In the genomic region with DNA sequence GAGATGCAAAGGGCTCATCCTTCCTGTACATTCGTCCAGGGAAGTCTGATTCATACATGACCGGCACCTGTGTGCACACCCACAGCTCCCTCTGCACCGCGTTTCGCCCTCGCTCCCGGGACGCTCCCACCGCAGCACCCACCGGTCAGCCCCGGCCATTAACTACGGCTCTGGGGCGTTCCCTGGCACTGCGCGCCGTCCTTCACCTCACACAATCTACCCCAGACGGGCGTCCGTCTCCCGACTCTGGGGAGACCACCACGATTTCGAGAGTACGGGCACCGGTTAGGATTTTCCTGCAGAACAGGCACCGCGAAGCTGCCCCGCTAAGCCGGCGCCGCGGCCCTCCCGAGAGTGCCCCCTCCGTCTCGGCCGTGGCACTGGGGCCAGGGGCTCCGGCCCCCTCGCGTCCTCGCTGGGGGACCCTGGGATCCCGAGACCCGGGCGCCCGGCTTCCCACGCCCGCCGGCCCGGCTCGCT, we compare ENCODE assay signal across 8 cellular contexts. TPM values are rescaled to one million over a fixed set of nuclear protein-coding genes. Genes with fewer than 3 reads are reported as not detected.
A peak's percentile ranks its signal among the peaks of the same experiment; 100 is the strongest.
DNase-seq lines count a peak whose midpoint lies in the region; ATAC-seq and TF ChIP-seq lines count a peak whose summit lies in the region.

No MANE protein-coding gene starts in this region.

- no peak for DNase-seq in H7
- peak; percentile 49 for DNase-seq in LHCN-M2 (ENCODE audit: low read depth)
- peak; percentile 62 for DNase-seq in activated CD4-positive, alpha-beta T cell treated with anti-CD3 and anti-CD28 coated beads for 36 hours
- DNase-seq in effector memory CD8-positive, alpha-beta T cell, result peak in 2 of 3 experiments; percentile 1 to 6
- no peak for DNase-seq in memory B cell (ENCODE audit: low spot score in 2 of 2)
- peak; percentile 2 for DNase-seq in stimulated activated CD8-positive, alpha-beta memory T cell treated with anti-CD3 and anti-CD28 coated beads, Interleukin-15, amount 100 ng/mL, for 1 hour (ENCODE audit: low read depth)
- DNase-seq in NCI-H446 treated with DMSO at 0.1 percent for 48 hours (lab: John Stamatoyannopoulos, UW), result no peak

- peaks cover 20% of the 10 kb centered on the region for H3K4me1 Mint-ChIP-seq in activated CD4-positive, alpha-beta T cell treated with anti-CD3 and anti-CD28 coated beads for 36 hours
- peaks cover 15 to 35% of the 10 kb centered on the region in 2 donors for H3K4me1 Mint-ChIP-seq in effector memory CD8-positive, alpha-beta T cell (ENCODE audit: low read depth in 2 of 2)
- H3K4me1 Mint-ChIP-seq in memory B cell, result peaks cover 17% of the 10 kb centered on the region

- H3K27ac Mint-ChIP-seq in activated CD4-positive, alpha-beta T cell treated with anti-CD3 and anti-CD28 coated beads for 36 hours, result peak overlapping the region; percentile 82
- peak overlapping the region; percentile 91 to 92 for H3K27ac Mint-ChIP-seq in effector memory CD8-positive, alpha-beta T cell
- peak overlapping the region; percentile 96 for H3K27ac Mint-ChIP-seq in memory B cell

- intact Hi-C loops in activated CD4-positive, alpha-beta T cell treated with anti-CD3 and anti-CD28 coated beads for 36 hours (cut with DNase I, micrococcal nuclease), result loop anchor here in 1 of 2 experiments (2.0 to 10.0 kb wide), 5 partner anchors 175 to 1227 kb away; a partner anchor contains a TSS

- H3K36me3 Mint-ChIP-seq in activated CD4-positive, alpha-beta T cell treated with anti-CD3 and anti-CD28 coated beads for 36 hours (ENCODE audit: low read depth), result peaks cover 15% of the 10 kb centered on the region
- peaks cover 20% of the 10 kb centered on the region for H3K36me3 Mint-ChIP-seq in effector memory CD8-positive, alpha-beta T cell (ENCODE audit: insufficient read depth)
- H3K36me3 Mint-ChIP-seq in memory B cell, result peaks cover 6% of the 10 kb centered on the region

- no peak for TF ChIP-seq CTCF in GM12875 (IDR thresholded peaks at IDR 0.05; ENCODE audit: borderline replicate concordance, insufficient read depth, low read depth, low read length)

- peak overlapping the region; percentile 88 for H3K4me3 Mint-ChIP-seq in activated CD4-positive, alpha-beta T cell treated with anti-CD3 and anti-CD28 coated beads for 36 hours
- H3K4me3 Mint-ChIP-seq in effector memory CD8-positive, alpha-beta T cell, result peak overlapping the region; percentile 86
- peak overlapping the region; percentile 96 for H3K4me3 Mint-ChIP-seq in memory B cell

- peak; percentile 57 for ATAC-seq in activated CD4-positive, alpha-beta T cell treated with anti-CD3 and anti-CD28 coated beads for 36 hours
- peak; percentile 16 for ATAC-seq in effector memory CD8-positive, alpha-beta T cell (replicated peaks)
- peak; percentile 17 for ATAC-seq in memory B cell (ENCODE audit: low read depth)

- no peaks in the 10 kb centered on the region for H3K27me3 ChIP-seq in H7 (ENCODE audit: control insufficient read depth, insufficient read depth, low read length)

- POLR2A ChIA-PET in activated CD4-positive, alpha-beta T cell treated with anti-CD3 and anti-CD28 coated beads for 36 hours (lab: Charles Lee), result interaction anchor here (0.7 kb wide), 1 partner anchor 1494 kb away, joined by 4 read pairs; no protein-coding TSS in a partner anchor

- peaks cover 1% of the 10 kb centered on the region; the same call in 1 of the 2 replicates for H3K36me3 ChIP-seq in H7 (replicated peaks; ENCODE audit: control insufficient read depth, insufficient read depth, low read length)

- H3K27me3 Mint-ChIP-seq in activated CD4-positive, alpha-beta T cell treated with anti-CD3 and anti-CD28 coated beads for 36 hours, result no peaks in the 10 kb centered on the region
- no peaks in the 10 kb centered on the region for H3K27me3 Mint-ChIP-seq in effector memory CD8-positive, alpha-beta T cell
- H3K27me3 Mint-ChIP-seq in memory B cell, result no peaks in the 10 kb centered on the region

- no peaks in the 10 kb centered on the region for H3K9me3 Mint-ChIP-seq in activated CD4-positive, alpha-beta T cell treated with anti-CD3 and anti-CD28 coated beads for 36 hours (ENCODE audit: low read depth)
- no peaks in the 10 kb centered on the region for H3K9me3 Mint-ChIP-seq in effector memory CD8-positive, alpha-beta T cell
- no peaks in the 10 kb centered on the region for H3K9me3 Mint-ChIP-seq in memory B cell

- H3K4me3 ChIP-seq in GM12875 (ENCODE audit: low read depth, low read length), result peak overlapping the region; percentile 84
- peak overlapping the region; percentile 98 for H3K4me3 ChIP-seq in H7 (ENCODE audit: insufficient read depth, low read depth, low read length)

- CTCF ChIA-PET in activated CD4-positive, alpha-beta T cell treated with anti-CD3 and anti-CD28 coated beads for 36 hours (lab: Charles Lee), result interaction anchor here (0.6 kb wide), 1 partner anchor 136 kb away, joined by 3 read pairs; no protein-coding TSS in a partner anchor

RNA-seq across cellular contexts. Expression of a gene that starts 0.4 kb away (rescaled TPM):
- total RNA-seq in H7 (2014; rRNA removed; shearing (Covaris generic)), result 13.4 and 17.3 TPM in 2 replicates
- total RNA-seq in LHCN-M2 (2014; rRNA removed), result 21.1 and 27.1 TPM in 2 replicates
- polyA plus RNA-seq in LHCN-M2 (2012), result 5.2 TPM
- 10 to 100 TPM; 23.2 to 23.9 TPM for total RNA-seq in activated CD4-positive, alpha-beta T cell treated with anti-CD3 and anti-CD28 coated beads for 36 hours

RNA-seq across cellular contexts. Expression of a gene that starts 47.6 kb away (rescaled TPM):
- 85.0 and 99.4 TPM in 2 replicates for total RNA-seq in H7 (2014; rRNA removed; shearing (Covaris generic))
- 40.2 and 44.8 TPM in 2 replicates for total RNA-seq in LHCN-M2 (2014; rRNA removed)
- 10.4 TPM for polyA plus RNA-seq in LHCN-M2 (2012)
- 10 to 100 TPM; 56.3 to 56.4 TPM for total RNA-seq in activated CD4-positive, alpha-beta T cell treated with anti-CD3 and anti-CD28 coated beads for 36 hours

Comparison
In these comparisons a context has a peak if more than half of its experiments do, and no peak if none do; other contexts are left out.
1. DNase-seq: peak in LHCN-M2 (single experiment), activated CD4-positive, alpha-beta T cell treated with anti-CD3 and anti-CD28 coated beads for 36 hours (single experiment), effector memory CD8-positive, alpha-beta T cell (2 of 3) and stimulated activated CD8-positive, alpha-beta memory T cell treated with anti-CD3 and anti-CD28 coated beads, Interleukin-15, amount 100 ng/mL, for 1 hour (single experiment); none in H7 (single experiment), memory B cell (0 of 2) and NCI-H446 treated with DMSO at 0.1 percent for 48 hours (single experiment).
2. Peak in every context shown above with its lines, with median percentiles within 50 percentile points of each other: ATAC-seq, H3K27ac Mint-ChIP-seq and H3K4me3 Mint-ChIP-seq.